ENCODE assay signal across 8 cellular contexts in the genomic region with DNA sequence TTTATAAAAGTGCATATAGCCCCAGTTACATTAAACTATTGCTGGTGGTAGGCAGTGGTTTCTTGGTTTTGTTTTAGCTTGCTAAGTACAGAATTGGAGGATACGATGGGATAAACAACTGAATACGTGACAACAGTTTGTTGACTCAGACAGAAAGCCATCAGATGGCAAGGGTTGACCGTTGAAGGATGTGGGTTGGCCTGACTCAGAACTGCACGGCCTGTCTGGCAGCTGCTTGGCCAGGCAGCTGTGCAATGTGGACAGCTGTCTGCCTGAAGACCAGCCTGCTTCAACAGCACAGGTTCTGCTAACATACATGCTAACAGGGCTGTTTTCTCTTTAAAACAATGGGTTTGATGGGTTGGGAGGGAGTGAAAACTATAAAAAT. TPM values are rescaled to one million over a fixed set of nuclear protein-coding genes. Genes with fewer than 3 reads are reported as not detected.
DNase-seq lines count a peak whose midpoint lies in the region; ATAC-seq, FAIRE-seq and TF ChIP-seq lines count a peak whose summit lies in the region.

No MANE protein-coding gene starts in this region.

- peak overlapping the region; percentile 17 for H3K9ac ChIP-seq in GM12878 (ENCODE audit: control insufficient read depth, insufficient read depth, low read length)
- H3K9ac ChIP-seq in neural progenitor cell = no peak overlapping the region

- TF ChIP-seq CTCF in AG04450 (IDR thresholded peaks at IDR 0.05; ENCODE audit: low read depth, low read length) (no peak), GM12878 (IDR thresholded peaks at IDR 0.05 in 2 of 3, conservative IDR thresholded peaks at IDR 0.05 in 1 of 3; ENCODE audit: control insufficient read depth in 2 of 3, extremely low read depth in 1 of 3, insufficient read depth in 1 of 3, low read depth in 3 of 3, low read length in 3 of 3) (no peak), neural progenitor cell (IDR thresholded peaks at IDR 0.05) (no peak)

- BruUV-seq in GM12878 (replicated peaks; lab: Mats Ljungman, UMichigan) = no TSS peak

- DNase-seq in AG04450 (ENCODE audit: low read depth, low spot score) (peak; percentile 69), GM18507 (ENCODE audit: extremely low spot score, insufficient read length, low read depth) (peak; percentile 71), NAMALWA (ENCODE audit: low spot score) (peak; percentile 65), GM12878 (ENCODE audit: low read depth, low spot score) (peak; percentile 95), neural progenitor cell (ENCODE audit: low spot score) (no peak)
- DNase-seq in stimulated activated CD8-positive, alpha-beta memory T cell treated with anti-CD3 and anti-CD28 coated beads, Interleukin-4, amount 100 ng/mL, for 48 hours = peak; percentile 35
- DNase-seq in stimulated activated naive CD4-positive, alpha-beta T cell treated with Interleukin-2 at 50 U/mL for 16 hours (lab: John Stamatoyannopoulos, UW) = no peak

- no peaks in the 10 kb centered on the region for H3K36me3 ChIP-seq in GM12878 (ENCODE audit: control insufficient read depth in 2 of 2, insufficient read depth in 2 of 2, low read length in 1 of 2)
- no peaks in the 10 kb centered on the region for H3K36me3 ChIP-seq in neural progenitor cell

- FAIRE-seq in GM18507 (lab: Jason Lieb, UNC) (peak; percentile 99), GM12878 (lab: Jason Lieb, UNC) (peak; percentile 99)

- no peaks in the 10 kb centered on the region for H3K27me3 Mint-ChIP-seq in neural progenitor cell (ENCODE audit: insufficient read depth, low read depth)

- no peaks in the 10 kb centered on the region for H3K27me3 ChIP-seq in AG04450 (ENCODE audit: control insufficient read depth, insufficient read depth, low read length)
- no peaks in the 10 kb centered on the region for H3K27me3 ChIP-seq in GM12878 (replicated peaks in 1 of 2; ENCODE audit: control insufficient read depth in 2 of 2, insufficient read depth in 2 of 2, low read length in 1 of 2)
- no peaks in the 10 kb centered on the region for H3K27me3 ChIP-seq in neural progenitor cell

- no peaks in the 10 kb centered on the region for H3F3A ChIP-seq in neural progenitor cell (ENCODE audit: low read depth)

- no peaks in the 10 kb centered on the region for H3K79me2 ChIP-seq in GM12878 (ENCODE audit: control insufficient read depth, insufficient read depth, low read length)
- H3K79me2 ChIP-seq in neural progenitor cell (ENCODE audit: low read depth) = no peaks in the 10 kb centered on the region

- POLR2A ChIA-PET in AG04450 (lab: Yijun Ruan, JAX) = interaction anchor here (0.8 to 1.8 kb wide), 4 partner anchors 9 to 47 kb away, joined by 3 to 12 read pairs (median 4); partner anchors contain the start of genes PJVK and PRKRA
- POLR2A ChIA-PET in GM12878 (lab: Charles Lee) = interaction anchor here (0.6 to 5.9 kb wide), 8 partner anchors 9 to 290 kb away, joined by 3 to 64 read pairs (median 4); partner anchors contain the start of genes PJVK and PRKRA

- H3K4me3 Mint-ChIP-seq in neural progenitor cell = no peak overlapping the region

- intact Hi-C loops in GM12878 (cut with micrococcal nuclease; ENCODE audit: unreplicated experiment) = loop anchor here (1.0 to 5.0 kb wide), 2 partner anchors 9 to 128 kb away; no protein-coding TSS in a partner anchor

- H3K9me3 ChIP-seq in AG04450 (ENCODE audit: control insufficient read depth, insufficient read depth, low read length) = no peaks in the 10 kb centered on the region
- no peaks in the 10 kb centered on the region for H3K9me3 ChIP-seq in GM12878 (replicated peaks; ENCODE audit: control insufficient read depth, insufficient read depth, low read length)
- H3K9me3 ChIP-seq in neural progenitor cell (ENCODE audit: low read depth) = no peaks in the 10 kb centered on the region

- no peak for TF ChIP-seq RAD21 in GM12878 (IDR thresholded peaks at IDR 0.05; ENCODE audit: insufficient read depth, low read depth, low read length)

- no peaks in the 10 kb centered on the region for H4K20me1 ChIP-seq in GM12878 (ENCODE audit: control insufficient read depth, insufficient read depth)
- no peaks in the 10 kb centered on the region for H4K20me1 ChIP-seq in neural progenitor cell (ENCODE audit: low read depth)

- peak; percentile 99 to 100 for TF ChIP-seq EP300 in GM12878 (IDR thresholded peaks at IDR 0.05; ENCODE audit: borderline replicate concordance in 1 of 2, control insufficient read depth in 1 of 2, low read depth in 2 of 2, low read length in 2 of 2)

- no peaks in the 10 kb centered on the region for H3K9me3 Mint-ChIP-seq in neural progenitor cell

- TF ChIP-seq POLR2A in GM12878 (IDR thresholded peaks at IDR 0.05; ENCODE audit: low read depth, low read length) = peak; percentile 67

- H3K4me2 ChIP-seq in GM12878 (ENCODE audit: control insufficient read depth, insufficient read depth) (peak overlapping the region; percentile 92), neural progenitor cell (no peak overlapping the region)

- CTCF ChIA-PET in AG04450 (lab: Charles Lee) = interaction anchor here (0.6 to 18.2 kb wide), 6 partner anchors 8 to 292 kb away, joined by 3 to 389 read pairs (median 5); no protein-coding TSS in a partner anchor
- CTCF ChIA-PET in GM12878 (lab: Yijun Ruan, JAX) = interaction anchor here (0.9 to 19.4 kb wide), 6 partner anchors 9 to 296 kb away, joined by 3 to 702 read pairs (median 3); partner anchors contain the start of genes PJVK and PRKRA

- SMC1A ChIA-PET in GM12878 (lab: Charles Lee; ENCODE audit: uncharacterized antibody, unreplicated experiment) = interaction anchor here (1.0 to 18.1 kb wide), 6 partner anchors 9 to 126 kb away, joined by 3 to 454 read pairs (median 10); partner anchors contain the start of genes PJVK and PRKRA

- peak overlapping the region; percentile 2; the same call in 1 of the 2 replicates for H3K4me3 ChIP-seq in AG04450 (ENCODE audit: low read depth, low read length)
- H3K4me3 ChIP-seq in GM12878 = peak overlapping the region; percentile 36; the same call in 1 of the 2 replicates
- no peak overlapping the region for H3K4me3 ChIP-seq in neural progenitor cell

- H3K27ac Mint-ChIP-seq in neural progenitor cell = no peak overlapping the region

- peaks cover 24% of the 10 kb centered on the region for H3K4me1 ChIP-seq in GM12878 (ENCODE audit: control insufficient read depth, insufficient read depth, low read length)
- no peaks in the 10 kb centered on the region for H3K4me1 ChIP-seq in neural progenitor cell

- no peaks in the 10 kb centered on the region for H3K4me1 Mint-ChIP-seq in neural progenitor cell

- no peaks in the 10 kb centered on the region for H3K36me3 Mint-ChIP-seq in neural progenitor cell

- RAD21 ChIA-PET in GM12878 (lab: Charles Lee; ENCODE audit: unreplicated experiment) = interaction anchor here (0.9 to 7.3 kb wide), 6 partner anchors 10 to 292 kb away, joined by 3 to 162 read pairs (median 6); partner anchors contain the start of genes PJVK, PRKRA and RBM45

- peak; percentile 99 for ATAC-seq in HG02623 (IDR thresholded peaks at IDR 0.05; ENCODE audit: unreplicated experiment)
- peak; percentile 99 for ATAC-seq in GM12878

- in situ Hi-C loops in GM12878 (cut with MboI) = no loop called here

- WGBS in GM12878 (ENCODE audit: insufficient coverage, insufficient replicate concordance, low lambda C conversion rate, missing lambda C conversion rate) = under 1% methylated on average over 4 of the region's 4 CpGs

- H2AFZ ChIP-seq in GM12878 (ENCODE audit: control insufficient read depth, low read depth, low read length) = peak overlapping the region; percentile 55
- H2AFZ ChIP-seq in neural progenitor cell (replicated peaks) = no peak overlapping the region

- H3K27ac ChIP-seq in AG04450 (ENCODE audit: low read depth, low read length) (no peak overlapping the region), GM12878 (ENCODE audit: control insufficient read depth, insufficient read depth) (peak overlapping the region; percentile 64), neural progenitor cell (no peak overlapping the region)

RNA-seq across cellular contexts. Expression of gene PRKRA, which starts 46.6 kb away (rescaled TPM):
- polyA plus RNA-seq in AG04450 (2011; rRNA removed) (47.5 and 58.6 TPM in 2 replicates), GM12878 (2011; rRNA removed) (65.7 and 80.6 TPM in 2 replicates), GM12878 (2014; fragmentation: Illumina TruSeq; extraction: Trizol) (48.2 and 68.4 TPM in 2 replicates), GM12878 (2014; fragmentation: Nextera tagmentation; extraction: Ambion mirVana) (10 to 100 TPM; 19.1 to 25.1 TPM), GM12878 (2014; rRNA removed) (53.8 and 59.3 TPM in 2 replicates), GM12878 (2016; fragmentation: Nextera tagmentation; extraction: Ambion mirVana) (10 to 100 TPM; 71.1 to 75.6 TPM)
- 30.2 and 43.4 TPM in 2 replicates for polyA minus RNA-seq in AG04450 (2011; rRNA and poly(A)+ RNA removed)
- 99.5 and 101 TPM in 2 replicates for total RNA-seq in GM12878 (2013; cell fraction: nucleolus; rRNA removed)
- total RNA-seq in GM12878 (2014; rRNA removed) (70.1 and 74.5 TPM in 2 replicates), GM12878 (2014; rRNA removed; fragmentation: Illumina TruSeq; extraction: Trizol) (49.5 and 50.1 TPM in 2 replicates), GM12878 (2021) (46.8 and 49.1 TPM in 2 replicates), neural progenitor cell (ENCODE audit: low replicate concordance) (120 and 135 TPM in 2 replicates)
- polyA plus RNA-seq in GM12878 (2011; ENCODE audit: low read depth) = 27.2 TPM
- polyA plus RNA-seq in GM12878 (2011; cell fraction: cytosol; rRNA removed) = 40.1 and 59.0 TPM in 2 replicates
- 47.4 and 47.8 TPM in 2 replicates for polyA plus RNA-seq in GM12878 (2011; cell fraction: nucleus; rRNA removed)
- polyA plus RNA-seq in GM12878 (2012) = 45.5 and 50.4 TPM in 2 replicates
- 43.6 and 62.9 TPM in 2 replicates for polyA minus RNA-seq in GM12878 (2011; rRNA and poly(A)+ RNA removed)
- 28.7 and 34.7 TPM in 2 replicates for polyA minus RNA-seq in GM12878 (2011; cell fraction: cytosol; rRNA and poly(A)+ RNA removed)
- polyA minus RNA-seq in GM12878 (2011; cell fraction: nucleus; rRNA and poly(A)+ RNA removed) = 68.9 and 87.0 TPM in 2 replicates

RNA-seq across cellular contexts. Expression of gene PJVK, which starts 46.8 kb away (rescaled TPM):
- polyA plus RNA-seq in AG04450 (2011; rRNA removed) (2.1 and 3.4 TPM in 2 replicates), GM12878 (2011; rRNA removed) (6.2 and 9.5 TPM in 2 replicates), GM12878 (2014; fragmentation: Illumina TruSeq; extraction: Trizol) (6.4 and 7.4 TPM in 2 replicates), GM12878 (2014; fragmentation: Nextera tagmentation; extraction: Ambion mirVana) (1 to 10 TPM; 2.1 to 3.0 TPM), GM12878 (2014; rRNA removed) (4.0 and 6.8 TPM in 2 replicates), GM12878 (2016; fragmentation: Nextera tagmentation; extraction: Ambion mirVana) (1 to 10 TPM; 1.8 to 2.6 TPM)
- 1.6 and 1.7 TPM in 2 replicates for polyA minus RNA-seq in AG04450 (2011; rRNA and poly(A)+ RNA removed)
- total RNA-seq in GM12878 (2013; cell fraction: nucleolus; rRNA removed) = 8.4 and 8.6 TPM in 2 replicates
- total RNA-seq in GM12878 (2014; rRNA removed) (3.4 and 4.4 TPM in 2 replicates), GM12878 (2014; rRNA removed; fragmentation: Illumina TruSeq; extraction: Trizol) (4.3 TPM in 2 replicates), GM12878 (2021) (2.9 and 3.1 TPM in 2 replicates), neural progenitor cell (ENCODE audit: low replicate concordance) (3.0 and 4.4 TPM in 2 replicates)
- 3.6 TPM for polyA plus RNA-seq in GM12878 (2011; ENCODE audit: low read depth)
- 2.1 and 2.4 TPM in 2 replicates for polyA plus RNA-seq in GM12878 (2011; cell fraction: cytosol; rRNA removed)
- 8.5 and 9.4 TPM in 2 replicates for polyA plus RNA-seq in GM12878 (2011; cell fraction: nucleus; rRNA removed)
- polyA plus RNA-seq in GM12878 (2012) = 4.7 and 6.7 TPM in 2 replicates
- polyA minus RNA-seq in GM12878 (2011; rRNA and poly(A)+ RNA removed) = 1.6 and 1.7 TPM in 2 replicates
- 1.1 and 1.4 TPM in 2 replicates for polyA minus RNA-seq in GM12878 (2011; cell fraction: cytosol; rRNA and poly(A)+ RNA removed)
- 3.1 and 5.6 TPM in 2 replicates for polyA minus RNA-seq in GM12878 (2011; cell fraction: nucleus; rRNA and poly(A)+ RNA removed)

Comparison
In these comparisons a context has a peak if more than half of its experiments do, and no peak if none do; other contexts are left out.
1. DNase-seq: peak in AG04450 (single experiment), GM18507 (single experiment), NAMALWA (single experiment), GM12878 (single experiment) and stimulated activated CD8-positive, alpha-beta memory T cell treated with anti-CD3 and anti-CD28 coated beads, Interleukin-4, amount 100 ng/mL, for 48 hours (single experiment); none in stimulated activated naive CD4-positive, alpha-beta T cell treated with Interleukin-2 at 50 U/mL for 16 hours (single experiment) and neural progenitor cell (single experiment).